Comparison of ENCODE assay signal across 8 cellular contexts in genomic region chr6:42017021-42017643, GRCh38. TPM values are rescaled to one million over a fixed set of nuclear protein-coding genes. Genes with fewer than 3 reads are reported as not detected.
DNase-seq lines count a peak whose midpoint lies in the region; ATAC-seq and TF ChIP-seq lines count a peak whose summit lies in the region.

No MANE protein-coding gene starts in this region.

- peaks cover 53% of the 10 kb centered on the region for H3K4me1 Mint-ChIP-seq in activated T-helper 2 cell treated with anti-CD3 and anti-CD28 coated beads, Interferon-gamma antibody, Interleukin-2, Interleukin-4, amounts not matched to agents 10 μg/mL and 5 μg/mL and 100 μg/mL, durations not matched to agents 14 hours and 24 hours and 36 hours (ENCODE audit: low read depth)

- H3K4me1 ChIP-seq in ascending aorta: no peaks in the 10 kb centered on the region

- DNase-seq in CD1c-positive myeloid dendritic cell (ENCODE audit: extremely low spot score) (peak; percentile 46), kidney glomerular epithelial cell (lab: John Stamatoyannopoulos, UW) (peak; percentile 12), LoVo (ENCODE audit: low spot score) (no peak), NCI-H2029 treated with DMSO at 0.1 percent for 48 hours (lab: John Stamatoyannopoulos, UW) (no peak), ascending aorta (ENCODE audit: low spot score in 2 of 2) (no peak), iPS-NIHi11 (ENCODE audit: low spot score) (no peak)
- DNase-seq in activated T-helper 2 cell treated with anti-CD3 and anti-CD28 coated beads, Interferon-gamma antibody, Interleukin-2, Interleukin-4, amounts not matched to agents 10 μg/mL and 5 μg/mL and 100 μg/mL, durations not matched to agents 14 hours and 24 hours and 36 hours (ENCODE audit: low spot score): peak; percentile 42

- peak overlapping the region; percentile 90 for H3K27ac Mint-ChIP-seq in activated T-helper 2 cell treated with anti-CD3 and anti-CD28 coated beads, Interferon-gamma antibody, Interleukin-2, Interleukin-4, amounts not matched to agents 10 μg/mL and 5 μg/mL and 100 μg/mL, durations not matched to agents 14 hours and 24 hours and 36 hours

- TF ChIP-seq CTCF in ascending aorta (IDR thresholded peaks at IDR 0.05): no peak

- H3K9me3 Mint-ChIP-seq in activated T-helper 2 cell treated with anti-CD3 and anti-CD28 coated beads, Interferon-gamma antibody, Interleukin-2, Interleukin-4, amounts not matched to agents 10 μg/mL and 5 μg/mL and 100 μg/mL, durations not matched to agents 14 hours and 24 hours and 36 hours: peaks cover 12% of the 10 kb centered on the region

- no peak overlapping the region for H3K27ac ChIP-seq in ascending aorta

- H3K36me3 ChIP-seq in ascending aorta: no peaks in the 10 kb centered on the region

- peak overlapping the region; percentile 40 for H3K4me3 Mint-ChIP-seq in activated T-helper 2 cell treated with anti-CD3 and anti-CD28 coated beads, Interferon-gamma antibody, Interleukin-2, Interleukin-4, amounts not matched to agents 10 μg/mL and 5 μg/mL and 100 μg/mL, durations not matched to agents 14 hours and 24 hours and 36 hours (ENCODE audit: low read depth)

- no peaks in the 10 kb centered on the region for H3K9me3 ChIP-seq in ascending aorta

- H3K27me3 Mint-ChIP-seq in activated T-helper 2 cell treated with anti-CD3 and anti-CD28 coated beads, Interferon-gamma antibody, Interleukin-2, Interleukin-4, amounts not matched to agents 10 μg/mL and 5 μg/mL and 100 μg/mL, durations not matched to agents 14 hours and 24 hours and 36 hours (ENCODE audit: low read depth): no peaks in the 10 kb centered on the region

- H3K36me3 Mint-ChIP-seq in activated T-helper 2 cell treated with anti-CD3 and anti-CD28 coated beads, Interferon-gamma antibody, Interleukin-2, Interleukin-4, amounts not matched to agents 10 μg/mL and 5 μg/mL and 100 μg/mL, durations not matched to agents 14 hours and 24 hours and 36 hours (ENCODE audit: low read depth): peaks cover 24% of the 10 kb centered on the region

- ATAC-seq in HG03378 (IDR thresholded peaks at IDR 0.05; ENCODE audit: unreplicated experiment): peak; percentile 59

- intact Hi-C loops in activated T-helper 2 cell treated with anti-CD3 and anti-CD28 coated beads, Interferon-gamma antibody, Interleukin-2, Interleukin-4, amounts not matched to agents 10 μg/mL and 5 μg/mL and 100 μg/mL, durations not matched to agents 14 hours and 24 hours and 36 hours (cut with micrococcal nuclease): no loop called here
- intact Hi-C loops in ascending aorta (cut with DNase I): no loop called here

- no peaks in the 10 kb centered on the region for H3K27me3 ChIP-seq in ascending aorta

- H3K4me3 ChIP-seq in ascending aorta: no peak overlapping the region

RNA-seq across cellular contexts. Expression of gene TAF8, which starts 33.2 kb away (rescaled TPM):
- 38.8 and 41.9 TPM in 2 replicates for total RNA-seq in activated T-helper 2 cell treated with anti-CD3 and anti-CD28 coated beads, Interferon-gamma antibody, Interleukin-2, Interleukin-4, amounts not matched to agents 10 μg/mL and 5 μg/mL and 100 μg/mL, durations not matched to agents 14 hours and 24 hours and 36 hours
- 26.0 TPM for total RNA-seq in ascending aorta

Comparison
In these comparisons a context has a peak if more than half of its experiments do, and no peak if none do; other contexts are left out.
1. DNase-seq: peak in CD1c-positive myeloid dendritic cell (single experiment), activated T-helper 2 cell treated with anti-CD3 and anti-CD28 coated beads, Interferon-gamma antibody, Interleukin-2, Interleukin-4, amounts not matched to agents 10 μg/mL and 5 μg/mL and 100 μg/mL, durations not matched to agents 14 hours and 24 hours and 36 hours (single experiment) and kidney glomerular epithelial cell (single experiment); none in LoVo (single experiment), NCI-H2029 treated with DMSO at 0.1 percent for 48 hours (single experiment), ascending aorta (0 of 2) and iPS-NIHi11 (single experiment).